In the genomic region with DNA sequence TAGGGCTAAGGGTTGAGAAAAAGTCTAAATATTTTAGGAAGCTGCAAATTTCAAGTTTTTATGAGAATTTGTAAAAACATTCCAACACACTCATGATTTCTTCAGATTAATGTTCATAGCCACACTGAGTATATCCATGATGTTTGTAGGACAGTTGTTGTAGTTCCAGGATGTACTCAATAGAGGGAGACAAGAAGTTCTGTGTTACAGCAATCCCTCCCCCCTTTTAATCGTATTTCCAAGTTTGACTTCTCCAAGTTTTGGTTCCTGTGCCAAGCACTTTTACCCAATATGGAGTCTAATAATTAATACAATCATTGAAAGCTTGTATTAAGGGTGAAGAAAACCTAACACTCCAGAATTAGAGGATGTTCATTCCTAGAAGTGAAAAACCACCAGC, we compare ENCODE assay signal across 11 cellular contexts.
DNase-seq lines count a peak whose midpoint lies in the region; ATAC-seq and TF ChIP-seq lines count a peak whose summit lies in the region.
"Had no signal": no experiment of that assay in that cellular context is flagged by ENCODE, and none has a peak within 500 bp of the region (broad histone marks: within the 10 kb centered on the region; RNA-seq: fewer than 3 reads in every experiment).

No MANE protein-coding gene starts in this region.

- POLR2A ChIA-PET in Caco-2 (lab: Charles Lee) (no interaction called here), HEK293T (lab: Yijun Ruan, JAX) (no interaction called here)

- no peaks in the 10 kb centered on the region for H3K27me3 Mint-ChIP-seq in Caco-2 (ENCODE audit: insufficient read depth, unreplicated experiment)
- H3K27me3 Mint-ChIP-seq: activated naive CD4-positive, alpha-beta T cell treated with anti-CD3 and anti-CD28 coated beads, Interleukin-2, amount 50 U/mL, for 24 hours had no signal

- CTCF ChIA-PET in Caco-2 (lab: Charles Lee) (no interaction called here), HEK293T (lab: Yijun Ruan, JAX) (interaction anchor here (0.8 kb wide), 1 partner anchor 17 kb away, joined by 3 read pairs; no protein-coding TSS in a partner anchor)

- no peak overlapping the region for H3K27ac Mint-ChIP-seq in Caco-2 (ENCODE audit: unreplicated experiment)
- H3K27ac Mint-ChIP-seq: activated naive CD4-positive, alpha-beta T cell treated with anti-CD3 and anti-CD28 coated beads, Interleukin-2, amount 50 U/mL, for 24 hours; natural killer cell had no signal

- no peaks in the 10 kb centered on the region for H3K9me3 ChIP-seq in Caco-2

- H3K36me3 ChIP-seq in Caco-2 (ENCODE audit: control insufficient read depth, insufficient read depth, low read length): no peaks in the 10 kb centered on the region; the same call in 1 of the 2 replicates

- H3K27me3 ChIP-seq in Caco-2 (replicated peaks; ENCODE audit: control insufficient read depth, insufficient read depth, low read length): no peaks in the 10 kb centered on the region

- DNase-seq in Caco-2: no peak
- peak; percentile 44 for DNase-seq in HEK293T (ENCODE audit: extremely low spot score)
- peak; percentile 52 for DNase-seq in iPS-NIHi7 (ENCODE audit: extremely low spot score)
- DNase-seq in kidney glomerular epithelial cell (lab: John Stamatoyannopoulos, UW): no peak
- no peak for DNase-seq in stimulated activated CD4-positive, alpha-beta T cell treated with anti-CD3 and anti-CD28 coated beads, Interleukin-12 subunit alpha, Interleukin-12 subunit beta, amount 100 ng/mL, for 4 hours
- no peak for DNase-seq in T-helper 2 cell
- DNase-seq: natural killer cell, NCI-H1105 had no signal

- no peak overlapping the region for H3K4me3 ChIP-seq in Caco-2 (ENCODE audit: low read depth, low read length)

- no peaks in the 10 kb centered on the region for H3K4me1 ChIP-seq in Caco-2

- intact Hi-C loops in Caco-2 (cut with micrococcal nuclease; ENCODE audit: unreplicated experiment): no loop called here

- ATAC-seq in SK-N-SH treated with all-trans-retinoic acid at 6 μM for 48 hours (peak; percentile 60; the same call in 1 of the 3 replicates), HG02970 (IDR thresholded peaks at IDR 0.05; ENCODE audit: low FRiP score, unreplicated experiment) (no peak)
- ATAC-seq: natural killer cell had no signal

- BruUV-seq in Caco-2 (replicated peaks; lab: Mats Ljungman, UMichigan): no TSS peak

- H3K4me3 Mint-ChIP-seq in Caco-2 (ENCODE audit: unreplicated experiment): no peak overlapping the region
- H3K4me3 Mint-ChIP-seq: activated naive CD4-positive, alpha-beta T cell treated with anti-CD3 and anti-CD28 coated beads, Interleukin-2, amount 50 U/mL, for 24 hours; natural killer cell had no signal

- TF ChIP-seq CTCF in Caco-2 (IDR thresholded peaks at IDR 0.05; ENCODE audit: insufficient read depth in 1 of 2, low read depth in 1 of 2, low read length in 1 of 2, severe bottlenecking in 1 of 2, unreplicated experiment in 1 of 2): peak; percentile 26 to 44

- peaks cover 16% of the 10 kb centered on the region for H3K36me3 Mint-ChIP-seq in Caco-2 (ENCODE audit: insufficient read depth, unreplicated experiment)
- H3K36me3 Mint-ChIP-seq: activated naive CD4-positive, alpha-beta T cell treated with anti-CD3 and anti-CD28 coated beads, Interleukin-2, amount 50 U/mL, for 24 hours; natural killer cell had no signal

- H3K9me3 Mint-ChIP-seq in Caco-2 (ENCODE audit: unreplicated experiment): no peaks in the 10 kb centered on the region
- H3K9me3 Mint-ChIP-seq: activated naive CD4-positive, alpha-beta T cell treated with anti-CD3 and anti-CD28 coated beads, Interleukin-2, amount 50 U/mL, for 24 hours had no signal

- H3K4me1 Mint-ChIP-seq in Caco-2 (ENCODE audit: low read depth, unreplicated experiment): no peaks in the 10 kb centered on the region
- H3K4me1 Mint-ChIP-seq: activated naive CD4-positive, alpha-beta T cell treated with anti-CD3 and anti-CD28 coated beads, Interleukin-2, amount 50 U/mL, for 24 hours; natural killer cell had no signal

TF ChIP-seq in HEK293T, 16 proteins besides CTCF, POLR2A, EP300 and RAD21:
- TF ChIP-seq, protein P1, sequence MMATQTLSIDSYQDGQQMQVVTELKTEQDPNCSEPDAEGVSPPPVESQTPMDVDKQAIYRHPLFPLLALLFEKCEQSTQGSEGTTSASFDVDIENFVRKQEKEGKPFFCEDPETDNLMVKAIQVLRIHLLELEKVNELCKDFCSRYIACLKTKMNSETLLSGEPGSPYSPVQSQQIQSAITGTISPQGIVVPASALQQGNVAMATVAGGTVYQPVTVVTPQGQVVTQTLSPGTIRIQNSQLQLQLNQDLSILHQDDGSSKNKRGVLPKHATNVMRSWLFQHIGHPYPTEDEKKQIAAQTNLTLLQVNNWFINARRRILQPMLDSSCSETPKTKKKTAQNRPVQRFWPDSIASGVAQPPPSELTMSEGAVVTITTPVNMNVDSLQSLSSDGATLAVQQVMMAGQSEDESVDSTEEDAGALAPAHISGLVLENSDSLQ (IDR thresholded peaks at IDR 0.05): no peak
- TF ChIP-seq SP1 (IDR thresholded peaks at IDR 0.05) (no peak), ARNT (IDR thresholded peaks at IDR 0.05) (no peak), L3MBTL2 (conservative IDR thresholded peaks at IDR 0.05) (no peak), HDGF (IDR thresholded peaks at IDR 0.05; ENCODE audit: borderline replicate concordance) (no peak), ELF4 (IDR thresholded peaks at IDR 0.05) (no peak), CTBP1 (IDR thresholded peaks at IDR 0.05; ENCODE audit: borderline replicate concordance) (no peak), FOXA1 (IDR thresholded peaks at IDR 0.05) (no peak)

TF ChIP-seq in SK-N-SH treated with all-trans-retinoic acid at 6 μM for 48 hours, 23 proteins besides CTCF, POLR2A, EP300 and RAD21:
- TF ChIP-seq PPARA (CRISPR knock-in tag; IDR thresholded peaks at IDR 0.05; ENCODE audit: borderline replicate concordance): no peak
- TF ChIP-seq TCF4 (CRISPR knock-in tag; IDR thresholded peaks at IDR 0.05; ENCODE audit: borderline replicate concordance): no peak

Comparison
In these comparisons a context has a peak if more than half of its experiments do, and no peak if none do; other contexts are left out.
1. DNase-seq: peak in HEK293T (single experiment) and iPS-NIHi7 (single experiment); none in Caco-2 (0 of 2), kidney glomerular epithelial cell (single experiment), stimulated activated CD4-positive, alpha-beta T cell treated with anti-CD3 and anti-CD28 coated beads, Interleukin-12 subunit alpha, Interleukin-12 subunit beta, amount 100 ng/mL, for 4 hours (single experiment) and T-helper 2 cell (0 of 5).